In genomic region chr10:68471063-68471585, GRCh38 we compare ENCODE assay signal across 8 cellular contexts. TPM values are rescaled to one million over a fixed set of nuclear protein-coding genes. Genes with fewer than 3 reads are reported as not detected.
DNase-seq lines count a peak whose midpoint lies in the region; ATAC-seq, FAIRE-seq and TF ChIP-seq lines count a peak whose summit lies in the region.

No MANE protein-coding gene starts in this region.

- H3K4me1 ChIP-seq in HUES64 (ENCODE audit: insufficient read depth, low read length) (peaks cover 12% of the 10 kb centered on the region; the same call in 1 of the 2 replicates), body of pancreas (peaks cover 10% of the 10 kb centered on the region)

- H3K4me3 ChIP-seq in GM06990 (replicated peaks; ENCODE audit: low read depth, low read length), result peak overlapping the region; percentile 87
- H3K4me3 ChIP-seq in HUES64 (ENCODE audit: low read length), result peak overlapping the region; percentile 89
- H3K4me3 ChIP-seq in body of pancreas, result peak overlapping the region; percentile 3 to 84

- ATAC-seq in body of pancreas (no peak), HG03520 (IDR thresholded peaks at IDR 0.05; ENCODE audit: unreplicated experiment) (no peak), GM19023 (IDR thresholded peaks at IDR 0.05; ENCODE audit: unreplicated experiment) (no peak), GM21825 (IDR thresholded peaks at IDR 0.05; ENCODE audit: unreplicated experiment) (no peak)

- peaks cover 24% of the 10 kb centered on the region for H3K4me1 Mint-ChIP-seq in mesothelial cell of epicardium

- peak overlapping the region; percentile 99 for H3K4me3 Mint-ChIP-seq in mesothelial cell of epicardium

- intact Hi-C loops in body of pancreas (cut with DNase I), result no loop called here

- H3K27ac ChIP-seq in HUES64 (ENCODE audit: low read depth, low read length) (peak overlapping the region; percentile 96), body of pancreas (no peak overlapping the region)

- no peaks in the 10 kb centered on the region; the same call in 1 of the 2 replicates for H3K36me3 ChIP-seq in GM06990 (ENCODE audit: control insufficient read depth, insufficient read depth, low read length)
- peaks cover 37% of the 10 kb centered on the region for H3K36me3 ChIP-seq in HUES64 (ENCODE audit: insufficient read depth, low read length)
- no peaks in the 10 kb centered on the region for H3K36me3 ChIP-seq in body of pancreas (replicated peaks in 1 of 2; ENCODE audit: insufficient read depth in 1 of 2, low read depth in 2 of 2)

- H3K9me3 Mint-ChIP-seq in mesothelial cell of epicardium, result no peaks in the 10 kb centered on the region

- H3K36me3 Mint-ChIP-seq in mesothelial cell of epicardium, result peaks cover 6% of the 10 kb centered on the region

- no peak for TF ChIP-seq CTCF in GM06990 (IDR thresholded peaks at IDR 0.05; ENCODE audit: insufficient read depth, low read length, poor library complexity, severe bottlenecking)
- no peak for TF ChIP-seq CTCF in body of pancreas (IDR thresholded peaks at IDR 0.05)
- no peak for TF ChIP-seq CTCF in mesothelial cell of epicardium (IDR thresholded peaks at IDR 0.05; ENCODE audit: unreplicated experiment)

- TF ChIP-seq POLR2A in body of pancreas (IDR thresholded peaks at IDR 0.05), result no peak
- TF ChIP-seq POLR2A in GM12892 (IDR thresholded peaks at IDR 0.05; ENCODE audit: low read depth, low read length), result no peak

- under 1% methylated on average over 10 of the region's 14 CpGs for WGBS in HUES64
- 1 to 2% methylated on average over 14 of the region's 14 CpGs for WGBS in body of pancreas, 2 donors

- no peaks in the 10 kb centered on the region for H3K27me3 Mint-ChIP-seq in mesothelial cell of epicardium (ENCODE audit: low read depth)

- peak overlapping the region; percentile 92 for H3K27ac Mint-ChIP-seq in mesothelial cell of epicardium

- H3K27me3 ChIP-seq in GM06990 (replicated peaks; ENCODE audit: control insufficient read depth, insufficient read depth, low read length) (no peaks in the 10 kb centered on the region), HUES64 (ENCODE audit: insufficient read depth, low read length) (no peaks in the 10 kb centered on the region), body of pancreas (no peaks in the 10 kb centered on the region)

- no peak for FAIRE-seq in GM12892 (lab: Jason Lieb, UNC)

- no peak for DNase-seq in GM06990 (ENCODE audit: extremely low read depth, insufficient read length)
- no peak for DNase-seq in body of pancreas
- DNase-seq in mesothelial cell of epicardium (ENCODE audit: low spot score in 2 of 2, unreplicated experiment in 2 of 2), result no peak
- DNase-seq in GM12892 (ENCODE audit: insufficient read length), result no peak

- H3K9ac ChIP-seq in HUES64 (ENCODE audit: low read depth, low read length), result peak overlapping the region; percentile 97

- H3K9me3 ChIP-seq in HUES64 (ENCODE audit: insufficient read depth, low read depth, low read length) (no peaks in the 10 kb centered on the region), body of pancreas (no peaks in the 10 kb centered on the region)

RNA-seq across cellular contexts. Expression of gene DNA2, which starts 0.6 kb away (rescaled TPM):
- 31.8 TPM for polyA plus RNA-seq in HUES64 (2013, experiment 1 of 2)
- 27.1 TPM for polyA plus RNA-seq in HUES64 (2013, experiment 2 of 2)
- total RNA-seq in body of pancreas (1 to 10 TPM in 1 of 2 donors, under 1 TPM in 1; 0.66 to 2.3 TPM), mesothelial cell of epicardium (14.4 to 18.8 TPM (median 17.3 TPM) in 3 replicates)
- polyA plus RNA-seq in GM12892 (2012; ENCODE audit: missing spikeins), result 18.6 TPM

RNA-seq across cellular contexts. Expression of gene SLC25A16, which starts 56.2 kb away (rescaled TPM):
- 4.2 TPM for polyA plus RNA-seq in HUES64 (2013, experiment 1 of 2)
- 5.0 TPM for polyA plus RNA-seq in HUES64 (2013, experiment 2 of 2)
- 10 to 100 TPM; 13.7 to 17.8 TPM for total RNA-seq in body of pancreas
- total RNA-seq in mesothelial cell of epicardium, result 18.6 to 23.1 TPM (median 22.1 TPM) in 3 replicates
- polyA plus RNA-seq in GM12892 (2012; ENCODE audit: missing spikeins), result 10.1 TPM
